Comparison of ENCODE assay signal across 8 cellular contexts in genomic region chr4:104967034-104967401, GRCh38.
DNase-seq lines count a peak whose midpoint lies in the region; ATAC-seq and TF ChIP-seq lines count a peak whose summit lies in the region.

No MANE protein-coding gene starts in this region.

- peak; percentile 3 for ATAC-seq in GM18499 (IDR thresholded peaks at IDR 0.05; ENCODE audit: insufficient read depth, unreplicated experiment)
- ATAC-seq in HG02588 (IDR thresholded peaks at IDR 0.05; ENCODE audit: unreplicated experiment) = peak; percentile 10
- peak; percentile 90 for ATAC-seq in esophagus mucosa

- DNase-seq in NCI-H1417 (lab: John Stamatoyannopoulos, UW) (peak in 2 of 3 experiments; percentile 65 to 87), HK-2 (ENCODE audit: unreplicated experiment) (no peak), foreskin fibroblast (no peak), NCI-H524 (lab: John Stamatoyannopoulos, UW) (no peak), retina (no peak)

- TF ChIP-seq CTCF in foreskin fibroblast (IDR thresholded peaks at IDR 0.05; ENCODE audit: low read depth, low read length) = no peak

- H3K4me3 ChIP-seq in foreskin fibroblast (ENCODE audit: low read depth in 1 of 2, low read length in 2 of 2) = no peak overlapping the region

Comparison
In these comparisons a context has a peak if more than half of its experiments do, and no peak if none do; other contexts are left out.
1. ATAC-seq: peak in every context shown above with its lines; median percentile 90 in esophagus mucosa; 10 in HG02588; 3 in GM18499.
2. DNase-seq: peak in NCI-H1417 (2 of 3); none in HK-2 (single experiment), foreskin fibroblast (0 of 2), NCI-H524 (0 of 2) and retina (single experiment).